In genomic region chr7:122219253-122219865, GRCh38 we compare ENCODE assay signal across 8 cellular contexts.
DNase-seq lines count a peak whose midpoint lies in the region; ATAC-seq, FAIRE-seq and TF ChIP-seq lines count a peak whose summit lies in the region.

No MANE protein-coding gene starts in this region.

- H3K27me3 ChIP-seq in esophagus muscularis mucosa (no peaks in the 10 kb centered on the region), small intestine (ENCODE audit: control insufficient read depth in 2 of 2, insufficient read depth in 2 of 2, low read length in 2 of 2) (peaks cover 0 to 3% of the 10 kb centered on the region in 2 donors)

- no peaks in the 10 kb centered on the region for H3K36me3 ChIP-seq in esophagus muscularis mucosa
- H3K36me3 ChIP-seq in small intestine (ENCODE audit: control insufficient read depth in 2 of 2, insufficient read depth in 2 of 2, low read length in 2 of 2), result no peaks in the 10 kb centered on the region

- peaks cover 2% of the 10 kb centered on the region for H3K9me3 Mint-ChIP-seq in activated CD4-positive, alpha-beta T cell treated with anti-CD3 and anti-CD28 coated beads for 36 hours (ENCODE audit: low read depth)

- H3K27ac ChIP-seq in esophagus muscularis mucosa (replicated peaks in 1 of 4) (no peak overlapping the region), small intestine (ENCODE audit: low read depth in 1 of 2, low read length in 1 of 2) (no peak overlapping the region)

- peak; percentile 92 for FAIRE-seq in small intestine (lab: Jason Lieb, UNC)

- TF ChIP-seq CTCF in AG10803 (conservative IDR thresholded peaks at IDR 0.05; ENCODE audit: low read length), result peak; percentile 81
- peak; percentile 57 to 60 (median 57) for TF ChIP-seq CTCF in esophagus muscularis mucosa (IDR thresholded peaks at IDR 0.05)

- no peak for TF ChIP-seq EP300 in esophagus muscularis mucosa (IDR thresholded peaks at IDR 0.05)

- no peaks in the 10 kb centered on the region for H3K36me3 Mint-ChIP-seq in activated CD4-positive, alpha-beta T cell treated with anti-CD3 and anti-CD28 coated beads for 36 hours (ENCODE audit: low read depth)

- H3K4me3 ChIP-seq in AG10803 (ENCODE audit: low read length), result no peak overlapping the region
- no peak overlapping the region for H3K4me3 ChIP-seq in esophagus muscularis mucosa
- no peak overlapping the region for H3K4me3 ChIP-seq in small intestine (ENCODE audit: low read depth in 1 of 2, low read length in 2 of 2)

- CTCF ChIA-PET in activated CD4-positive, alpha-beta T cell treated with anti-CD3 and anti-CD28 coated beads for 36 hours (lab: Charles Lee), result interaction anchor here (1.1 to 2.0 kb wide), 3 partner anchors 309 to 319 kb away, joined by 3 to 4 read pairs (median 4); no protein-coding TSS in a partner anchor

- peak; percentile 11 for DNase-seq in AG10803 (ENCODE audit: low read depth)
- peak; percentile 50 for DNase-seq in NCI-H69 (lab: John Stamatoyannopoulos, UW)
- no peak for DNase-seq in esophagus muscularis mucosa (ENCODE audit: extremely low spot score)
- DNase-seq in small intestine, result peak; percentile 19
- no peak for DNase-seq in NCI-H2029 (lab: John Stamatoyannopoulos, UW)
- DNase-seq in activated CD4-positive, alpha-beta T cell treated with anti-CD3 and anti-CD28 coated beads for 36 hours, result no peak
- no peak for DNase-seq in NCI-H1930 (lab: John Stamatoyannopoulos, UW)

- no peak for TF ChIP-seq POLR2A in esophagus muscularis mucosa (IDR thresholded peaks at IDR 0.05; ENCODE audit: low read depth)

- H3K4me3 Mint-ChIP-seq in activated CD4-positive, alpha-beta T cell treated with anti-CD3 and anti-CD28 coated beads for 36 hours, result no peak overlapping the region

- peak; percentile 56 for ATAC-seq in GM18907 (IDR thresholded peaks at IDR 0.05; ENCODE audit: unreplicated experiment)
- no peak for ATAC-seq in activated CD4-positive, alpha-beta T cell treated with anti-CD3 and anti-CD28 coated beads for 36 hours

- no peaks in the 10 kb centered on the region for H3K9me3 ChIP-seq in esophagus muscularis mucosa
- no peaks in the 10 kb centered on the region for H3K9me3 ChIP-seq in small intestine (ENCODE audit: control insufficient read depth, low read depth)

- H3K27me3 Mint-ChIP-seq in activated CD4-positive, alpha-beta T cell treated with anti-CD3 and anti-CD28 coated beads for 36 hours, result peaks cover 4% of the 10 kb centered on the region

- H3K4me1 ChIP-seq in esophagus muscularis mucosa (no peaks in the 10 kb centered on the region), small intestine (ENCODE audit: control insufficient read depth in 2 of 2, insufficient read depth in 1 of 2, low read depth in 1 of 2, low read length in 1 of 2) (no peaks in the 10 kb centered on the region)

- POLR2A ChIA-PET in activated CD4-positive, alpha-beta T cell treated with anti-CD3 and anti-CD28 coated beads for 36 hours (lab: Charles Lee), result no interaction called here

- no peak overlapping the region for H3K27ac Mint-ChIP-seq in activated CD4-positive, alpha-beta T cell treated with anti-CD3 and anti-CD28 coated beads for 36 hours

- H3K4me1 Mint-ChIP-seq in activated CD4-positive, alpha-beta T cell treated with anti-CD3 and anti-CD28 coated beads for 36 hours, result no peaks in the 10 kb centered on the region

- intact Hi-C loops in esophagus muscularis mucosa (cut with DNase I), result loop anchor here (10.0 kb wide), 1 partner anchor 305 kb away; no protein-coding TSS in a partner anchor
- intact Hi-C loops in activated CD4-positive, alpha-beta T cell treated with anti-CD3 and anti-CD28 coated beads for 36 hours (cut with DNase I, micrococcal nuclease), result loop anchor here (1.0 to 5.0 kb wide), 3 partner anchors 310 to 935 kb away; no protein-coding TSS in a partner anchor

Comparison
In these comparisons a context has a peak if more than half of its experiments do, and no peak if none do; other contexts are left out.
1. DNase-seq: peak in AG10803 (single experiment), NCI-H69 (single experiment) and small intestine (single experiment); none in esophagus muscularis mucosa (single experiment), NCI-H2029 (single experiment), activated CD4-positive, alpha-beta T cell treated with anti-CD3 and anti-CD28 coated beads for 36 hours (single experiment) and NCI-H1930 (0 of 2).